ENCODE assay signal across 1 cellular context in the genomic region with DNA sequence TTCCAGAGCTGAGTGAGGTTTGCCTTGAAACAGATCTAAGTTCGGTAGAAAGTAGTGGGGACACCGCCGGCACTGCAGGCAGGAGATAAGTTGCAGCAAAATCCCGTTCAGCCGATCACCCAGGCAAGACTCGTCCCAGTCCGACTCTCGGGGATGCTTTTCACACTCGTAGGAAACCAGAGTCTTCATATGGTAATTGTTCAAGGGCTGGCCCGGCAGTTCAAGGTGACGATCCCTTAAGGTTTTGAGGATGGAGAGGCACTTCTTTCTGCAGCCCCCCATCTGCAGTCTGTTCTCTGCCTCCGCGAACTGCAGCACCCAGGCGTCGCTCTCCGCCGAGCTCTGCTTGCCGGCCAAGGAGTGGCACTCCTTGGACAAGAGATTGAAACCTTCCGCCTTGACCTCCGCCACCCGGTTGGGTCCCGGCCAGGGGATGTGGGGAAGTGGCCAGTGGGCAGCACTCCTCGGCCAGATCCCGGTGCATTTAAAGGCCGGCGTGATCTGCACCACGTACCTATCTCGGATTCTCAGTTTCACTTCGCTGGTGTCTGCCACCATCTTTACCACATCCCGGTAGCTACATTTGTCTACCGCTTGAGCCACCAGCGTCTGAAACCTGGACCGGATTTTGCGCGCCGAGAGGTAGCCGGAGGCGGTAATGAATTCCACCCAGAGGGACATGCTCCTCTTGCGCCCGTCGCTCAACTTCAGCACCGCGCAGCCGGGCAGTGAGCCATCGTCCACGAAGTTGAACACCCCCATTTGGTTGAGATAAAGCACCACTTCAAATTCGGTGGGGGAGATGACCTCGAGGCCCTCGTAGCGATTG.
TF ChIP-seq lines count a peak whose summit lies in the region.

No MANE protein-coding gene starts in this region.

TF ChIP-seq in HEK293, 187 proteins besides CTCF, POLR2A, EP300 and RAD21 (continued from another document and continues in another):
- TF ChIP-seq, protein P1, sequence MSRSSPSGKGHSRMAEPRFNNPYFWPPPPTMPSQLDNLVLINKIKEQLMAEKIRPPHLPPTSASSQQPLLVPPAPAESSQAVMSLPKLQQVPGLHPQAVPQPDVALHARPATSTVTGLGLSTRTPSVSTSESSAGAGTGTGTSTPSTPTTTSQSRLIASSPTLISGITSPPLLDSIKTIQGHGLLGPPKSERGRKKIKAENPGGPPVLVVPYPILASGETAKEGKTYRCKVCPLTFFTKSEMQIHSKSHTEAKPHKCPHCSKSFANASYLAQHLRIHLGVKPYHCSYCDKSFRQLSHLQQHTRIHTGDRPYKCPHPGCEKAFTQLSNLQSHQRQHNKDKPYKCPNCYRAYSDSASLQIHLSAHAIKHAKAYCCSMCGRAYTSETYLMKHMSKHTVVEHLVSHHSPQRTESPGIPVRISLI (tag by site-specific recombination; IDR thresholded peaks at IDR 0.05), result no peak
- TF ChIP-seq MYNN (tag by site-specific recombination; IDR thresholded peaks at IDR 0.05; ENCODE audit: borderline replicate concordance) (no peak), ZNF394 (tag by site-specific recombination; IDR thresholded peaks at IDR 0.05; ENCODE audit: borderline replicate concordance) (no peak), ZNF366 (tag by site-specific recombination; conservative IDR thresholded peaks at IDR 0.05) (no peak), ZFP69B (tag by site-specific recombination; IDR thresholded peaks at IDR 0.05) (no peak; the same call in 1 of the 2 replicates), ZNF112 (tag by site-specific recombination; IDR thresholded peaks at IDR 0.05) (no peak), OSR2 (tag by site-specific recombination; IDR thresholded peaks at IDR 0.05) (peak; percentile 45; the same call in 1 of the 2 replicates), BCL11A (tag by site-specific recombination; IDR thresholded peaks at IDR 0.05; ENCODE audit: low read depth) (no peak), KLF16 (tag by site-specific recombination; IDR thresholded peaks at IDR 0.05) (peak; percentile 54; the same call in 1 of the 2 replicates), ZNF146 (tag by site-specific recombination; IDR thresholded peaks at IDR 0.05) (no peak), ZNF202 (tag by site-specific recombination; IDR thresholded peaks at IDR 0.05; ENCODE audit: borderline replicate concordance) (no peak), ZBTB48 (tag by site-specific recombination; IDR thresholded peaks at IDR 0.05) (peak; percentile 94), ZNF473 (tag by site-specific recombination; IDR thresholded peaks at IDR 0.05) (no peak), ZNF140 (tag by site-specific recombination; IDR thresholded peaks at IDR 0.05) (no peak), ZSCAN30 (tag by site-specific recombination; IDR thresholded peaks at IDR 0.05) (peak; percentile 39; the same call in 1 of the 2 replicates), ZBTB17 (tag by site-specific recombination; IDR thresholded peaks at IDR 0.05) (peak; percentile 80), ZNF121 (tag by site-specific recombination; IDR thresholded peaks at IDR 0.05) (no peak)
- TF ChIP-seq, protein P2, sequence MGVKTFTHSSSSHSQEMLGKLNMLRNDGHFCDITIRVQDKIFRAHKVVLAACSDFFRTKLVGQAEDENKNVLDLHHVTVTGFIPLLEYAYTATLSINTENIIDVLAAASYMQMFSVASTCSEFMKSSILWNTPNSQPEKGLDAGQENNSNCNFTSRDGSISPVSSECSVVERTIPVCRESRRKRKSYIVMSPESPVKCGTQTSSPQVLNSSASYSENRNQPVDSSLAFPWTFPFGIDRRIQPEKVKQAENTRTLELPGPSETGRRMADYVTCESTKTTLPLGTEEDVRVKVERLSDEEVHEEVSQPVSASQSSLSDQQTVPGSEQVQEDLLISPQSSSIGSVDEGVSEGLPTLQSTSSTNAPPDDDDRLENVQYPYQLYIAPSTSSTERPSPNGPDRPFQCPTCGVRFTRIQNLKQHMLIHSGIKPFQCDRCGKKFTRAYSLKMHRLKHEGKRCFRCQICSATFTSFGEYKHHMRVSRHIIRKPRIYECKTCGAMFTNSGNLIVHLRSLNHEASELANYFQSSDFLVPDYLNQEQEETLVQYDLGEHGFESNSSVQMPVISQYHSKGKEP (tag by site-specific recombination; IDR thresholded peaks at IDR 0.05), result peak; percentile 45; the same call in 1 of the 2 replicates
- TF ChIP-seq, protein P3, sequence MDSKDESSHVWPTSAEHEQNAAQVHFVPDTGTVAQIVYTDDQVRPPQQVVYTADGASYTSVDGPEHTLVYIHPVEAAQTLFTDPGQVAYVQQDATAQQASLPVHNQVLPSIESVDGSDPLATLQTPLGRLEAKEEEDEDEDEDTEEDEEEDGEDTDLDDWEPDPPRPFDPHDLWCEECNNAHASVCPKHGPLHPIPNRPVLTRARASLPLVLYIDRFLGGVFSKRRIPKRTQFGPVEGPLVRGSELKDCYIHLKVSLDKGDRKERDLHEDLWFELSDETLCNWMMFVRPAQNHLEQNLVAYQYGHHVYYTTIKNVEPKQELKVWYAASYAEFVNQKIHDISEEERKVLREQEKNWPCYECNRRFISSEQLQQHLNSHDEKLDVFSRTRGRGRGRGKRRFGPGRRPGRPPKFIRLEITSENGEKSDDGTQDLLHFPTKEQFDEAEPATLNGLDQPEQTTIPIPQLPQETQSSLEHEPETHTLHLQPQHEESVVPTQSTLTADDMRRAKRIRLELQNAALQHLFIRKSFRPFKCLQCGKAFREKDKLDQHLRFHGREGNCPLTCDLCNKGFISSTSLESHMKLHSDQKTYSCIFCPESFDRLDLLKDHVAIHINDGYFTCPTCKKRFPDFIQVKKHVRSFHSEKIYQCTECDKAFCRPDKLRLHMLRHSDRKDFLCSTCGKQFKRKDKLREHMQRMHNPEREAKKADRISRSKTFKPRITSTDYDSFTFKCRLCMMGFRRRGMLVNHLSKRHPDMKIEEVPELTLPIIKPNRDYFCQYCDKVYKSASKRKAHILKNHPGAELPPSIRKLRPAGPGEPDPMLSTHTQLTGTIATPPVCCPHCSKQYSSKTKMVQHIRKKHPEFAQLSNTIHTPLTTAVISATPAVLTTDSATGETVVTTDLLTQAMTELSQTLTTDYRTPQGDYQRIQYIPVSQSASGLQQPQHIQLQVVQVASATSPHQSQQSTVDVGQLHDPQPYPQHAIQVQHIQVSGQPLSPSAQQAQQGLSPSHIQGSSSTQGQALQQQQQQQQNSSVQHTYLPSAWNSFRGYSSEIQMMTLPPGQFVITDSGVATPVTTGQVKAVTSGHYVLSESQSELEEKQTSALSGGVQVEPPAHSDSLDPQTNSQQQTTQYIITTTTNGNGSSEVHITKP (tag by site-specific recombination; IDR thresholded peaks at IDR 0.05), result 0 out of 2 replicates have a peak, but pooled peaks have one; percentile 9
- TF ChIP-seq, protein P4, sequence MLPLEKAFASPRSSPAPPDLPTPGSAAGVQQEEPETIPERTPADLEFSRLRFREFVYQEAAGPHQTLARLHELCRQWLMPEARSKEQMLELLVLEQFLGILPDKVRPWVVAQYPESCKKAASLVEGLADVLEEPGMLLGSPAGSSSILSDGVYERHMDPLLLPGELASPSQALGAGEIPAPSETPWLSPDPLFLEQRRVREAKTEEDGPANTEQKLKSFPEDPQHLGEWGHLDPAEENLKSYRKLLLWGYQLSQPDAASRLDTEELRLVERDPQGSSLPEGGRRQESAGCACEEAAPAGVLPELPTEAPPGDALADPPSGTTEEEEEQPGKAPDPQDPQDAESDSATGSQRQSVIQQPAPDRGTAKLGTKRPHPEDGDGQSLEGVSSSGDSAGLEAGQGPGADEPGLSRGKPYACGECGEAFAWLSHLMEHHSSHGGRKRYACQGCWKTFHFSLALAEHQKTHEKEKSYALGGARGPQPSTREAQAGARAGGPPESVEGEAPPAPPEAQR (tag by site-specific recombination; IDR thresholded peaks at IDR 0.05), result no peak
- TF ChIP-seq, protein P5, sequence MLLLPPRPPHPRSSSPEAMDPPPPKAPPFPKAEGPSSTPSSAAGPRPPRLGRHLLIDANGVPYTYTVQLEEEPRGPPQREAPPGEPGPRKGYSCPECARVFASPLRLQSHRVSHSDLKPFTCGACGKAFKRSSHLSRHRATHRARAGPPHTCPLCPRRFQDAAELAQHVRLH (tag by site-specific recombination; IDR thresholded peaks at IDR 0.05), result peak; percentile 20; the same call in 1 of the 2 replicates
- TF ChIP-seq, protein P6, sequence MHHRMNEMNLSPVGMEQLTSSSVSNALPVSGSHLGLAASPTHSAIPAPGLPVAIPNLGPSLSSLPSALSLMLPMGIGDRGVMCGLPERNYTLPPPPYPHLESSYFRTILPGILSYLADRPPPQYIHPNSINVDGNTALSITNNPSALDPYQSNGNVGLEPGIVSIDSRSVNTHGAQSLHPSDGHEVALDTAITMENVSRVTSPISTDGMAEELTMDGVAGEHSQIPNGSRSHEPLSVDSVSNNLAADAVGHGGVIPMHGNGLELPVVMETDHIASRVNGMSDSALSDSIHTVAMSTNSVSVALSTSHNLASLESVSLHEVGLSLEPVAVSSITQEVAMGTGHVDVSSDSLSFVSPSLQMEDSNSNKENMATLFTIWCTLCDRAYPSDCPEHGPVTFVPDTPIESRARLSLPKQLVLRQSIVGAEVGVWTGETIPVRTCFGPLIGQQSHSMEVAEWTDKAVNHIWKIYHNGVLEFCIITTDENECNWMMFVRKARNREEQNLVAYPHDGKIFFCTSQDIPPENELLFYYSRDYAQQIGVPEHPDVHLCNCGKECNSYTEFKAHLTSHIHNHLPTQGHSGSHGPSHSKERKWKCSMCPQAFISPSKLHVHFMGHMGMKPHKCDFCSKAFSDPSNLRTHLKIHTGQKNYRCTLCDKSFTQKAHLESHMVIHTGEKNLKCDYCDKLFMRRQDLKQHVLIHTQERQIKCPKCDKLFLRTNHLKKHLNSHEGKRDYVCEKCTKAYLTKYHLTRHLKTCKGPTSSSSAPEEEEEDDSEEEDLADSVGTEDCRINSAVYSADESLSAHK (tag by site-specific recombination; IDR thresholded peaks at IDR 0.05), result peak; percentile 94
- TF ChIP-seq, protein P7, sequence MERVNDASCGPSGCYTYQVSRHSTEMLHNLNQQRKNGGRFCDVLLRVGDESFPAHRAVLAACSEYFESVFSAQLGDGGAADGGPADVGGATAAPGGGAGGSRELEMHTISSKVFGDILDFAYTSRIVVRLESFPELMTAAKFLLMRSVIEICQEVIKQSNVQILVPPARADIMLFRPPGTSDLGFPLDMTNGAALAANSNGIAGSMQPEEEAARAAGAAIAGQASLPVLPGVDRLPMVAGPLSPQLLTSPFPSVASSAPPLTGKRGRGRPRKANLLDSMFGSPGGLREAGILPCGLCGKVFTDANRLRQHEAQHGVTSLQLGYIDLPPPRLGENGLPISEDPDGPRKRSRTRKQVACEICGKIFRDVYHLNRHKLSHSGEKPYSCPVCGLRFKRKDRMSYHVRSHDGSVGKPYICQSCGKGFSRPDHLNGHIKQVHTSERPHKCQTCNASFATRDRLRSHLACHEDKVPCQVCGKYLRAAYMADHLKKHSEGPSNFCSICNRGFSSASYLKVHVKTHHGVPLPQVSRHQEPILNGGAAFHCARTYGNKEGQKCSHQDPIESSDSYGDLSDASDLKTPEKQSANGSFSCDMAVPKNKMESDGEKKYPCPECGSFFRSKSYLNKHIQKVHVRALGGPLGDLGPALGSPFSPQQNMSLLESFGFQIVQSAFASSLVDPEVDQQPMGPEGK (tag by site-specific recombination; IDR thresholded peaks at IDR 0.05), result peak; percentile 36
- TF ChIP-seq, protein P8, sequence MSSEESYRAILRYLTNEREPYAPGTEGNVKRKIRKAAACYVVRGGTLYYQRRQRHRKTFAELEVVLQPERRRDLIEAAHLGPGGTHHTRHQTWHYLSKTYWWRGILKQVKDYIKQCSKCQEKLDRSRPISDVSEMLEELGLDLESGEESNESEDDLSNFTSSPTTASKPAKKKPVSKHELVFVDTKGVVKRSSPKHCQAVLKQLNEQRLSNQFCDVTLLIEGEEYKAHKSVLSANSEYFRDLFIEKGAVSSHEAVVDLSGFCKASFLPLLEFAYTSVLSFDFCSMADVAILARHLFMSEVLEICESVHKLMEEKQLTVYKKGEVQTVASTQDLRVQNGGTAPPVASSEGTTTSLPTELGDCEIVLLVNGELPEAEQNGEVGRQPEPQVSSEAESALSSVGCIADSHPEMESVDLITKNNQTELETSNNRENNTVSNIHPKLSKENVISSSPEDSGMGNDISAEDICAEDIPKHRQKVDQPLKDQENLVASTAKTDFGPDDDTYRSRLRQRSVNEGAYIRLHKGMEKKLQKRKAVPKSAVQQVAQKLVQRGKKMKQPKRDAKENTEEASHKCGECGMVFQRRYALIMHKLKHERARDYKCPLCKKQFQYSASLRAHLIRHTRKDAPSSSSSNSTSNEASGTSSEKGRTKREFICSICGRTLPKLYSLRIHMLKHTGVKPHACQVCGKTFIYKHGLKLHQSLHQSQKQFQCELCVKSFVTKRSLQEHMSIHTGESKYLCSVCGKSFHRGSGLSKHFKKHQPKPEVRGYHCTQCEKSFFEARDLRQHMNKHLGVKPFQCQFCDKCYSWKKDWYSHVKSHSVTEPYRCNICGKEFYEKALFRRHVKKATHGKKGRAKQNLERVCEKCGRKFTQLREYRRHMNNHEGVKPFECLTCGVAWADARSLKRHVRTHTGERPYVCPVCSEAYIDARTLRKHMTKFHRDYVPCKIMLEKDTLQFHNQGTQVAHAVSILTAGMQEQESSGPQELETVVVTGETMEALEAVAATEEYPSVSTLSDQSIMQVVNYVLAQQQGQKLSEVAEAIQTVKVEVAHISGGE (tag by site-specific recombination; conservative IDR thresholded peaks at IDR 0.05; ENCODE audit: low read depth), result 0 out of 2 replicates have a peak, but pooled peaks have one; percentile 13
- TF ChIP-seq, protein P9, sequence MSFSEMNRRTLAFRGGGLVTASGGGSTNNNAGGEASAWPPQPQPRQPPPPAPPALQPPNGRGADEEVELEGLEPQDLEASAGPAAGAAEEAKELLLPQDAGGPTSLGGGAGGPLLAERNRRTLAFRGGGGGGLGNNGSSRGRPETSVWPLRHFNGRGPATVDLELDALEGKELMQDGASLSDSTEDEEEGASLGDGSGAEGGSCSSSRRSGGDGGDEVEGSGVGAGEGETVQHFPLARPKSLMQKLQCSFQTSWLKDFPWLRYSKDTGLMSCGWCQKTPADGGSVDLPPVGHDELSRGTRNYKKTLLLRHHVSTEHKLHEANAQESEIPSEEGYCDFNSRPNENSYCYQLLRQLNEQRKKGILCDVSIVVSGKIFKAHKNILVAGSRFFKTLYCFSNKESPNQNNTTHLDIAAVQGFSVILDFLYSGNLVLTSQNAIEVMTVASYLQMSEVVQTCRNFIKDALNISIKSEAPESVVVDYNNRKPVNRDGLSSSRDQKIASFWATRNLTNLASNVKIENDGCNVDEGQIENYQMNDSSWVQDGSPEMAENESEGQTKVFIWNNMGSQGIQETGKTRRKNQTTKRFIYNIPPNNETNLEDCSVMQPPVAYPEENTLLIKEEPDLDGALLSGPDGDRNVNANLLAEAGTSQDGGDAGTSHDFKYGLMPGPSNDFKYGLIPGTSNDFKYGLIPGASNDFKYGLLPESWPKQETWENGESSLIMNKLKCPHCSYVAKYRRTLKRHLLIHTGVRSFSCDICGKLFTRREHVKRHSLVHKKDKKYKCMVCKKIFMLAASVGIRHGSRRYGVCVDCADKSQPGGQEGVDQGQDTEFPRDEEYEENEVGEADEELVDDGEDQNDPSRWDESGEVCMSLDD (tag by site-specific recombination; IDR thresholded peaks at IDR 0.05), result no peak
